1 cellular context compared by ENCODE assay signal in the genomic region with DNA sequence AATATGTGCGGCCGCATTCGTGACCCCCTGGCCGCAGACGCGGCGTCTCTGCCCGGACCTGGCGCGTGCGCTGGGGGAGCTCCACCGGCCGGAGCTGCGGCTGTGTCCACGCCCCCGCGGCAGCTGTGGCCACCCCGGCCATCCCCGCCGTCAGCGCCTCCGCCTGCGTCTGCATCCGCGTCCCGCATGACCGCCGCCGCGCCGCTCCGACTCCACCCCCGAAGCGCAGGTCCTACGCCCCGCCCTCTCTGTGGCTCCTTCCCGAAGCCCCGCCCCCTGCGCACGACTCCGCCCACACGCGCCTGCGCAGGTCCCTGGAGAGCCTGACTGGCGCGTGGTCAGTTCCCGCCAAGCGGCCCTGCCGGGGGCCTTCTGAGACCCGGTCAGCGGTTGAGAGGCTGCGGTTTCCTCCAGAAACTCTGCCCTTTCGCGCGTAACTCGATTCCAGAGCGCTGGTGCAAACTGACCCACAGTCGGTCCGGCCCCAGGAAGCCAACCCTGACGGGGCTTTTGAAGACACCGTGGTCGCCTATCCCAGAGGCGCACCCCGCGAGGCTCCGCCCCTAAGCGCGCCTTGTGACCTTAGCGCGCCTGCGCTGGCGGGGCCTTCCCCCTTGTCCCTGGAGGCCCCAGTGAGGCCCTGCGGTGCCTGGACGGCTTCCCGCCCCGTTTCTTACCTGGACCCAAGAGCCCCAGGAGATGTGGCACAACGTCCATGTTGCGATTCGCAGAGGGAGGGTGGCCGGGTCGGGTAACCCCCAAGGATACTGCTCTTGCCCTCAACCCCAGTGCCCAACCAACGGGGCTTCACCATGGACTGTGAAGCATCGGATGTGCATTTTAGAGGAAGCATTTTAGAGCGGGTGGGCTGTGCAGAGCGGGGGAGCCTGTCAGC.
TF ChIP-seq lines count a peak whose summit lies in the region.

A gene with protein sequence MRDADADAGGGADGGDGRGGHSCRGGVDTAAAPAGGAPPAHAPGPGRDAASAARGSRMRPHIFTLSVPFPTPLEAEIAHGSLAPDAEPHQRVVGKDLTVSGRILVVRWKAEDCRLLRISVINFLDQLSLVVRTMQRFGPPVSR (minus strand): TSS at position 554 of the 895 bp plus-strand sequence. CDS start 366 bp downstream, at position 188.

TF ChIP-seq in IMR-90, 13 proteins besides CTCF, POLR2A, EP300 and RAD21 (continued from another document):
- TF ChIP-seq, protein P1, sequence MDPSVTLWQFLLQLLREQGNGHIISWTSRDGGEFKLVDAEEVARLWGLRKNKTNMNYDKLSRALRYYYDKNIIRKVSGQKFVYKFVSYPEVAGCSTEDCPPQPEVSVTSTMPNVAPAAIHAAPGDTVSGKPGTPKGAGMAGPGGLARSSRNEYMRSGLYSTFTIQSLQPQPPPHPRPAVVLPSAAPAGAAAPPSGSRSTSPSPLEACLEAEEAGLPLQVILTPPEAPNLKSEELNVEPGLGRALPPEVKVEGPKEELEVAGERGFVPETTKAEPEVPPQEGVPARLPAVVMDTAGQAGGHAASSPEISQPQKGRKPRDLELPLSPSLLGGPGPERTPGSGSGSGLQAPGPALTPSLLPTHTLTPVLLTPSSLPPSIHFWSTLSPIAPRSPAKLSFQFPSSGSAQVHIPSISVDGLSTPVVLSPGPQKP (IDR thresholded peaks at IDR 0.05; ENCODE audit: borderline replicate concordance, low read depth, low read length): no peak
- TF ChIP-seq CEBPB (IDR thresholded peaks at IDR 0.05; ENCODE audit: low read depth, low read length): no peak
- TF ChIP-seq SMC3 (IDR thresholded peaks at IDR 0.05; ENCODE audit: low read depth, low read length): no peak
- TF ChIP-seq MAFK (IDR thresholded peaks at IDR 0.05; ENCODE audit: low read depth, low read length): no peak
- TF ChIP-seq MXI1 (IDR thresholded peaks at IDR 0.05; ENCODE audit: borderline replicate concordance, low read depth, low read length): peak; percentile 74; the same call in 1 of the 2 replicates
